In genomic region chr19:38224014-38224862, GRCh38 we compare ENCODE assay signal across 1 cellular context.
TF ChIP-seq lines count a peak whose summit lies in the region.

Gene DPF1, minus strand, starts transcription at chr19:38224222. Its CDS starts 80 bp downstream, at chr19:38224142.

TF ChIP-seq in K562, 482 proteins besides CTCF, POLR2A, EP300 and RAD21 (continued from another document and continues in another):
- TF ChIP-seq, protein P1, sequence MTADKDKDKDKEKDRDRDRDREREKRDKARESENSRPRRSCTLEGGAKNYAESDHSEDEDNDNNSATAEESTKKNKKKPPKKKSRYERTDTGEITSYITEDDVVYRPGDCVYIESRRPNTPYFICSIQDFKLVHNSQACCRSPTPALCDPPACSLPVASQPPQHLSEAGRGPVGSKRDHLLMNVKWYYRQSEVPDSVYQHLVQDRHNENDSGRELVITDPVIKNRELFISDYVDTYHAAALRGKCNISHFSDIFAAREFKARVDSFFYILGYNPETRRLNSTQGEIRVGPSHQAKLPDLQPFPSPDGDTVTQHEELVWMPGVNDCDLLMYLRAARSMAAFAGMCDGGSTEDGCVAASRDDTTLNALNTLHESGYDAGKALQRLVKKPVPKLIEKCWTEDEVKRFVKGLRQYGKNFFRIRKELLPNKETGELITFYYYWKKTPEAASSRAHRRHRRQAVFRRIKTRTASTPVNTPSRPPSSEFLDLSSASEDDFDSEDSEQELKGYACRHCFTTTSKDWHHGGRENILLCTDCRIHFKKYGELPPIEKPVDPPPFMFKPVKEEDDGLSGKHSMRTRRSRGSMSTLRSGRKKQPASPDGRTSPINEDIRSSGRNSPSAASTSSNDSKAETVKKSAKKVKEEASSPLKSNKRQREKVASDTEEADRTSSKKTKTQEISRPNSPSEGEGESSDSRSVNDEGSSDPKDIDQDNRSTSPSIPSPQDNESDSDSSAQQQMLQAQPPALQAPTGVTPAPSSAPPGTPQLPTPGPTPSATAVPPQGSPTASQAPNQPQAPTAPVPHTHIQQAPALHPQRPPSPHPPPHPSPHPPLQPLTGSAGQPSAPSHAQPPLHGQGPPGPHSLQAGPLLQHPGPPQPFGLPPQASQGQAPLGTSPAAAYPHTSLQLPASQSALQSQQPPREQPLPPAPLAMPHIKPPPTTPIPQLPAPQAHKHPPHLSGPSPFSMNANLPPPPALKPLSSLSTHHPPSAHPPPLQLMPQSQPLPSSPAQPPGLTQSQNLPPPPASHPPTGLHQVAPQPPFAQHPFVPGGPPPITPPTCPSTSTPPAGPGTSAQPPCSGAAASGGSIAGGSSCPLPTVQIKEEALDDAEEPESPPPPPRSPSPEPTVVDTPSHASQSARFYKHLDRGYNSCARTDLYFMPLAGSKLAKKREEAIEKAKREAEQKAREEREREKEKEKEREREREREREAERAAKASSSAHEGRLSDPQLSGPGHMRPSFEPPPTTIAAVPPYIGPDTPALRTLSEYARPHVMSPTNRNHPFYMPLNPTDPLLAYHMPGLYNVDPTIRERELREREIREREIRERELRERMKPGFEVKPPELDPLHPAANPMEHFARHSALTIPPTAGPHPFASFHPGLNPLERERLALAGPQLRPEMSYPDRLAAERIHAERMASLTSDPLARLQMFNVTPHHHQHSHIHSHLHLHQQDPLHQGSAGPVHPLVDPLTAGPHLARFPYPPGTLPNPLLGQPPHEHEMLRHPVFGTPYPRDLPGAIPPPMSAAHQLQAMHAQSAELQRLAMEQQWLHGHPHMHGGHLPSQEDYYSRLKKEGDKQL (CRISPR knock-in tag; IDR thresholded peaks at IDR 0.05; ENCODE audit: borderline replicate concordance), result no peak
- TF ChIP-seq PATZ1 (CRISPR knock-in tag; IDR thresholded peaks at IDR 0.05; ENCODE audit: borderline replicate concordance), result no peak
- TF ChIP-seq ZNF583 (CRISPR knock-in tag; IDR thresholded peaks at IDR 0.05), result no peak
- TF ChIP-seq, protein P2, sequence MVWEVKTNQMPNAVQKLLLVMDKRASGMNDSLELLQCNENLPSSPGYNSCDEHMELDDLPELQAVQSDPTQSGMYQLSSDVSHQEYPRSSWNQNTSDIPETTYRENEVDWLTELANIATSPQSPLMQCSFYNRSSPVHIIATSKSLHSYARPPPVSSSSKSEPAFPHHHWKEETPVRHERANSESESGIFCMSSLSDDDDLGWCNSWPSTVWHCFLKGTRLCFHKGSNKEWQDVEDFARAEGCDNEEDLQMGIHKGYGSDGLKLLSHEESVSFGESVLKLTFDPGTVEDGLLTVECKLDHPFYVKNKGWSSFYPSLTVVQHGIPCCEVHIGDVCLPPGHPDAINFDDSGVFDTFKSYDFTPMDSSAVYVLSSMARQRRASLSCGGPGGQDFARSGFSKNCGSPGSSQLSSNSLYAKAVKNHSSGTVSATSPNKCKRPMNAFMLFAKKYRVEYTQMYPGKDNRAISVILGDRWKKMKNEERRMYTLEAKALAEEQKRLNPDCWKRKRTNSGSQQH (CRISPR knock-in tag; IDR thresholded peaks at IDR 0.05), result peak; percentile 90
- TF ChIP-seq HMG20A (CRISPR knock-in tag; conservative IDR thresholded peaks at IDR 0.05), result no peak
- peak; percentile 92 for TF ChIP-seq ZBTB2 (IDR thresholded peaks at IDR 0.05)
- no peak for TF ChIP-seq SRSF9 (IDR thresholded peaks at IDR 0.05; ENCODE audit: borderline replicate concordance, low read depth, low read length)
- no peak for TF ChIP-seq CREB3 (tag; conservative IDR thresholded peaks at IDR 0.05; ENCODE audit: low read depth)
- TF ChIP-seq NCOA4 (IDR thresholded peaks at IDR 0.05; ENCODE audit: partially characterized antibody), result no peak
- peak in 1 of 2 experiments; percentile 69; a peak in 2 of 4 replicates for TF ChIP-seq MAZ (CRISPR knock-in tag; conservative IDR thresholded peaks at IDR 0.05 in 1 of 2, IDR thresholded peaks at IDR 0.05 in 1 of 2)
- TF ChIP-seq PKNOX1 (IDR thresholded peaks at IDR 0.05), result peak; percentile 72; the same call in 1 of the 2 replicates
- TF ChIP-seq GABPB1 (CRISPR knock-in tag; IDR thresholded peaks at IDR 0.05), result 0 out of 2 replicates have a peak, but pooled peaks have one; percentile 32
- no peak for TF ChIP-seq HES1 (IDR thresholded peaks at IDR 0.05; ENCODE audit: low read depth)
- TF ChIP-seq ZBTB8A (IDR thresholded peaks at IDR 0.05; ENCODE audit: partially characterized antibody), result no peak
- no peak for TF ChIP-seq PTTG1 (tag; IDR thresholded peaks at IDR 0.05; ENCODE audit: low read depth)
- TF ChIP-seq SNRNP70 (optimal IDR thresholded peaks at IDR 0.05; ENCODE audit: low read depth, low read length), result no peak
- no peak for TF ChIP-seq STAT5B (CRISPR knock-in tag; IDR thresholded peaks at IDR 0.05)
- TF ChIP-seq, protein P3, sequence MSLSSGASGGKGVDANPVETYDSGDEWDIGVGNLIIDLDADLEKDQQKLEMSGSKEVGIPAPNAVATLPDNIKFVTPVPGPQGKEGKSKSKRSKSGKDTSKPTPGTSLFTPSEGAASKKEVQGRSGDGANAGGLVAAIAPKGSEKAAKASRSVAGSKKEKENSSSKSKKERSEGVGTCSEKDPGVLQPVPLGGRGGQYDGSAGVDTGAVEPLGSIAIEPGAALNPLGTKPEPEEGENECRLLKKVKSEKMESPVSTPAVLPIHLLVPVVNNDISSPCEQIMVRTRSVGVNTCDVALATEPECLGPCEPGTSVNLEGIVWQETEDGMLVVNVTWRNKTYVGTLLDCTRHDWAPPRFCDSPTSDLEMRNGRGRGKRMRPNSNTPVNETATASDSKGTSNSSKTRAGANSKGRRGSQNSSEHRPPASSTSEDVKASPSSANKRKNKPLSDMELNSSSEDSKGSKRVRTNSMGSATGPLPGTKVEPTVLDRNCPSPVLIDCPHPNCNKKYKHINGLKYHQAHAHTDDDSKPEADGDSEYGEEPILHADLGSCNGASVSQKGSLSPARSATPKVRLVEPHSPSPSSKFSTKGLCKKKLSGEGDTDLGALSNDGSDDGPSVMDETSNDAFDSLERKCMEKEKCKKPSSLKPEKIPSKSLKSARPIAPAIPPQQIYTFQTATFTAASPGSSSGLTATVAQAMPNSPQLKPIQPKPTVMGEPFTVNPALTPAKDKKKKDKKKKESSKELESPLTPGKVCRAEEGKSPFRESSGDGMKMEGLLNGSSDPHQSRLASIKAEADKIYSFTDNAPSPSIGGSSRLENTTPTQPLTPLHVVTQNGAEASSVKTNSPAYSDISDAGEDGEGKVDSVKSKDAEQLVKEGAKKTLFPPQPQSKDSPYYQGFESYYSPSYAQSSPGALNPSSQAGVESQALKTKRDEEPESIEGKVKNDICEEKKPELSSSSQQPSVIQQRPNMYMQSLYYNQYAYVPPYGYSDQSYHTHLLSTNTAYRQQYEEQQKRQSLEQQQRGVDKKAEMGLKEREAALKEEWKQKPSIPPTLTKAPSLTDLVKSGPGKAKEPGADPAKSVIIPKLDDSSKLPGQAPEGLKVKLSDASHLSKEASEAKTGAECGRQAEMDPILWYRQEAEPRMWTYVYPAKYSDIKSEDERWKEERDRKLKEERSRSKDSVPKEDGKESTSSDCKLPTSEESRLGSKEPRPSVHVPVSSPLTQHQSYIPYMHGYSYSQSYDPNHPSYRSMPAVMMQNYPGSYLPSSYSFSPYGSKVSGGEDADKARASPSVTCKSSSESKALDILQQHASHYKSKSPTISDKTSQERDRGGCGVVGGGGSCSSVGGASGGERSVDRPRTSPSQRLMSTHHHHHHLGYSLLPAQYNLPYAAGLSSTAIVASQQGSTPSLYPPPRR (CRISPR knock-in tag; IDR thresholded peaks at IDR 0.05; ENCODE audit: borderline replicate concordance), result 0 out of 2 replicates have a peak, but pooled peaks have one; percentile 67
- TF ChIP-seq HDAC2 (IDR thresholded peaks at IDR 0.05), result peak; percentile 82
- TF ChIP-seq GTF2A2 (tag; IDR thresholded peaks at IDR 0.05), result no peak
- TF ChIP-seq KHSRP (IDR thresholded peaks at IDR 0.05), result no peak
- TF ChIP-seq, protein P4, sequence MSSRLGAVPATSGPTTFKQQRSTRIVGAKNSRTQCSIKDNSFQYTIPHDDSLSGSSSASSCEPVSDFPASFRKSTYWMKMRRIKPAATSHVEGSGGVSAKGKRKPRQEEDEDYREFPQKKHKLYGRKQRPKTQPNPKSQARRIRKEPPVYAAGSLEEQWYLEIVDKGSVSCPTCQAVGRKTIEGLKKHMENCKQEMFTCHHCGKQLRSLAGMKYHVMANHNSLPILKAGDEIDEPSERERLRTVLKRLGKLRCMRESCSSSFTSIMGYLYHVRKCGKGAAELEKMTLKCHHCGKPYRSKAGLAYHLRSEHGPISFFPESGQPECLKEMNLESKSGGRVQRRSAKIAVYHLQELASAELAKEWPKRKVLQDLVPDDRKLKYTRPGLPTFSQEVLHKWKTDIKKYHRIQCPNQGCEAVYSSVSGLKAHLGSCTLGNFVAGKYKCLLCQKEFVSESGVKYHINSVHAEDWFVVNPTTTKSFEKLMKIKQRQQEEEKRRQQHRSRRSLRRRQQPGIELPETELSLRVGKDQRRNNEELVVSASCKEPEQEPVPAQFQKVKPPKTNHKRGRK (tag; IDR thresholded peaks at IDR 0.05), result no peak
- no peak for TF ChIP-seq BCL6 (CRISPR knock-in tag; IDR thresholded peaks at IDR 0.05)
- TF ChIP-seq RNF219 (CRISPR knock-in tag; IDR thresholded peaks at IDR 0.05), result no peak
- TF ChIP-seq ARHGAP35 (IDR thresholded peaks at IDR 0.05; ENCODE audit: partially characterized antibody), result no peak
- TF ChIP-seq, protein P5, sequence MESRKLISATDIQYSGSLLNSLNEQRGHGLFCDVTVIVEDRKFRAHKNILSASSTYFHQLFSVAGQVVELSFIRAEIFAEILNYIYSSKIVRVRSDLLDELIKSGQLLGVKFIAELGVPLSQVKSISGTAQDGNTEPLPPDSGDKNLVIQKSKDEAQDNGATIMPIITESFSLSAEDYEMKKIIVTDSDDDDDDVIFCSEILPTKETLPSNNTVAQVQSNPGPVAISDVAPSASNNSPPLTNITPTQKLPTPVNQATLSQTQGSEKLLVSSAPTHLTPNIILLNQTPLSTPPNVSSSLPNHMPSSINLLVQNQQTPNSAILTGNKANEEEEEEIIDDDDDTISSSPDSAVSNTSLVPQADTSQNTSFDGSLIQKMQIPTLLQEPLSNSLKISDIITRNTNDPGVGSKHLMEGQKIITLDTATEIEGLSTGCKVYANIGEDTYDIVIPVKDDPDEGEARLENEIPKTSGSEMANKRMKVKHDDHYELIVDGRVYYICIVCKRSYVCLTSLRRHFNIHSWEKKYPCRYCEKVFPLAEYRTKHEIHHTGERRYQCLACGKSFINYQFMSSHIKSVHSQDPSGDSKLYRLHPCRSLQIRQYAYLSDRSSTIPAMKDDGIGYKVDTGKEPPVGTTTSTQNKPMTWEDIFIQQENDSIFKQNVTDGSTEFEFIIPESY (CRISPR knock-in tag; IDR thresholded peaks at IDR 0.05), result no peak; the same call in 1 of the 2 replicates
- no peak for TF ChIP-seq CBX5 (IDR thresholded peaks at IDR 0.05; ENCODE audit: borderline replicate concordance, low read depth)
- peak; percentile 80 for TF ChIP-seq CXXC5 (CRISPR knock-in tag; IDR thresholded peaks at IDR 0.05)
- no peak for TF ChIP-seq FOXM1 (IDR thresholded peaks at IDR 0.05; ENCODE audit: low read depth)
- no peak for TF ChIP-seq FOXM1 (CRISPR knock-in tag; IDR thresholded peaks at IDR 0.05; ENCODE audit: low read depth)
